ENCODE assay signal across 17 cellular contexts in the genomic region with DNA sequence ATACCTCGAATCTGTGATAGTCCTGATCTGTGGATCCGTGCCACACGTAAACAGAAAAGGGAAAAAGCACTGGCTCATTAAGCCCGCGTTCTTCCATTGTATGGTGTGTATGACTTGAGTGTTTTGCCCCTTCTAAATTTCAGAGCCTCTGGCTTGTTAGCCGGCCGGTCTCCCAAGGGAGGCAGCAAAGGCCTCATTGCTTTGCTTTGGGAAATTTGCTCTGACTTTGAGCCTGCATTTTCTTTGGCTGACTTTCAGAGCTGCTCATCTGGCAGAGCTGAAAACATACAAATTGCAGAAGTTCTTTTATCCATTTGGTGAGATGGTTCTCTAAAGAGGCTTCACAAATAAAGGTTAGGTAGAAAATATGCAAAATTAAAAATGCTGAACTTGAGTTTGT.
DNase-seq lines count a peak whose midpoint lies in the region; ATAC-seq and TF ChIP-seq lines count a peak whose summit lies in the region.
"Had no signal": no experiment of that assay in that cellular context is flagged by ENCODE, and none has a peak within 500 bp of the region (broad histone marks: within the 10 kb centered on the region; RNA-seq: fewer than 3 reads in every experiment).

No MANE protein-coding gene starts in this region.

- peaks cover 12% of the 10 kb centered on the region for H3K4me1 ChIP-seq in CD8-positive, alpha-beta T cell (ENCODE audit: insufficient read depth, low read length)
- H3K4me1 ChIP-seq in adipocyte (ENCODE audit: control insufficient read depth, insufficient read depth, low read length) (peaks cover 39% of the 10 kb centered on the region), heart right ventricle (peaks cover 0 to 78% (median 39%) of the 10 kb centered on the region in 9 donors), lower lobe of right lung (peaks cover 42% of the 10 kb centered on the region)

- ATAC-seq in CD8-positive, alpha-beta T cell, result no peak
- ATAC-seq in heart right ventricle (peak in 7 of 8 donors; percentile 52 to 76 (median 60)), GM19035 (IDR thresholded peaks at IDR 0.05; ENCODE audit: unreplicated experiment) (no peak), lower lobe of right lung (no peak)
- ATAC-seq: effector memory CD8-positive, alpha-beta T cell; stimulated activated memory B cell treated with anti-CD40 and anti-IgM and Interleukin-4, amounts not matched to agents 10 μg/mL and 1 μg/mL and 100 μg/mL, for 72 hours; T-helper 17 cell had no signal

- no peaks in the 10 kb centered on the region for H3K27me3 ChIP-seq in CD8-positive, alpha-beta T cell (ENCODE audit: insufficient read depth, low read length)
- H3K27me3 ChIP-seq in adipocyte (replicated peaks; ENCODE audit: control insufficient read depth, insufficient read depth, low read length) (no peaks in the 10 kb centered on the region), heart right ventricle (no peaks in the 10 kb centered on the region), lower lobe of right lung (ENCODE audit: low read depth) (no peaks in the 10 kb centered on the region)

- H3K9ac ChIP-seq in adipocyte (ENCODE audit: low read length), result peak overlapping the region; percentile 11

- H3K9me3 ChIP-seq in CD8-positive, alpha-beta T cell (ENCODE audit: low read length), result no peaks in the 10 kb centered on the region
- H3K9me3 ChIP-seq in adipocyte (ENCODE audit: control insufficient read depth, low read length), result no peaks in the 10 kb centered on the region
- no peaks in the 10 kb centered on the region for H3K9me3 ChIP-seq in heart right ventricle
- H3K9me3 ChIP-seq in lower lobe of right lung, result no peaks in the 10 kb centered on the region

- WGBS in heart right ventricle, 2 donors, result 52 to 57% methylated on average over 7 of the region's 7 CpGs

- no peaks in the 10 kb centered on the region for H3K27me3 Mint-ChIP-seq in CD8-positive, alpha-beta T cell (ENCODE audit: low read depth)
- H3K27me3 Mint-ChIP-seq: effector memory CD8-positive, alpha-beta T cell; stimulated activated memory B cell treated with anti-CD40 and anti-IgM and Interleukin-4, amounts not matched to agents 10 μg/mL and 1 μg/mL and 100 μg/mL, for 72 hours; T-helper 17 cell had no signal

- H3K4me1 Mint-ChIP-seq in CD8-positive, alpha-beta T cell (ENCODE audit: low read depth), result peaks cover 79% of the 10 kb centered on the region

- no peaks in the 10 kb centered on the region for H3K9me3 Mint-ChIP-seq in CD8-positive, alpha-beta T cell
- H3K9me3 Mint-ChIP-seq: activated naive CD4-positive, alpha-beta T cell treated with anti-CD3 and anti-CD28 coated beads for 36 hours; effector memory CD8-positive, alpha-beta T cell; stimulated activated memory B cell treated with anti-CD40 and anti-IgM and Interleukin-4, amounts not matched to agents 10 μg/mL and 1 μg/mL and 100 μg/mL, for 72 hours had no signal

- no peak for DNase-seq in CD8-positive, alpha-beta T cell
- DNase-seq in adipocyte (ENCODE audit: low read depth) (peak; percentile 74), heart right ventricle (peak; percentile 61 to 71), pons (ENCODE audit: low spot score) (peak; percentile 44), lower lobe of right lung (no peak), amniotic stem cell (lab: John Stamatoyannopoulos, UW) (no peak), 8988T (no peak)
- DNase-seq: activated CD4-positive, alpha-beta T cell treated with anti-CD3 and anti-CD28 coated beads for 1 hour; activated CD8-positive, alpha-beta memory T cell treated with anti-CD3 and anti-CD28 coated beads, Interleukin-2, amount 50 U/mL, for 48 hours; activated naive CD4-positive, alpha-beta T cell treated with anti-CD3 and anti-CD28 coated beads for 36 hours; effector memory CD8-positive, alpha-beta T cell; kidney; MV-4-11; NCI-H2081 treated with DMSO at 0.1 percent for 48 hours; T-helper 17 cell had no signal

- H3K27ac ChIP-seq in CD8-positive, alpha-beta T cell (ENCODE audit: low read depth, low read length), result no peak overlapping the region
- H3K27ac ChIP-seq in heart right ventricle, result peak overlapping the region in 3 of 10 donors; percentile 1 to 43 (median 42)
- H3K27ac ChIP-seq in lower lobe of right lung, result no peak overlapping the region

- H3K27ac Mint-ChIP-seq in CD8-positive, alpha-beta T cell, result peak overlapping the region; percentile 45
- H3K27ac Mint-ChIP-seq: activated naive CD4-positive, alpha-beta T cell treated with anti-CD3 and anti-CD28 coated beads for 36 hours; stimulated activated memory B cell treated with anti-CD40 and anti-IgM and Interleukin-4, amounts not matched to agents 10 μg/mL and 1 μg/mL and 100 μg/mL, for 72 hours had no signal

- H3K4me3 Mint-ChIP-seq in CD8-positive, alpha-beta T cell, result no peak overlapping the region
- H3K4me3 Mint-ChIP-seq: activated naive CD4-positive, alpha-beta T cell treated with anti-CD3 and anti-CD28 coated beads for 36 hours; effector memory CD8-positive, alpha-beta T cell; stimulated activated memory B cell treated with anti-CD40 and anti-IgM and Interleukin-4, amounts not matched to agents 10 μg/mL and 1 μg/mL and 100 μg/mL, for 72 hours; T-helper 17 cell had no signal

- TF ChIP-seq CTCF in CD8-positive, alpha-beta T cell (IDR thresholded peaks at IDR 0.05), result no peak
- TF ChIP-seq CTCF in heart right ventricle (IDR thresholded peaks at IDR 0.05), result peak in 2 of 9 donors; percentile 6 to 8
- TF ChIP-seq CTCF in lower lobe of right lung (IDR thresholded peaks at IDR 0.05), result no peak

- H3K36me3 ChIP-seq in CD8-positive, alpha-beta T cell (ENCODE audit: insufficient read depth, low read length), result no peaks in the 10 kb centered on the region
- H3K36me3 ChIP-seq in adipocyte (ENCODE audit: control insufficient read depth, insufficient read depth, low read length, severe bottlenecking) (peaks cover 2% of the 10 kb centered on the region), heart right ventricle (peaks cover 0 to 12% (median 0%) of the 10 kb centered on the region in 9 donors), lower lobe of right lung (peaks cover 4% of the 10 kb centered on the region)

- intact Hi-C loops in CD8-positive, alpha-beta T cell (cut with DNase I, micrococcal nuclease), result loop anchor here in 1 of 2 experiments (2.0 kb wide), 1 partner anchor 13 kb away; no protein-coding TSS in a partner anchor
- intact Hi-C loops in heart right ventricle (cut with DNase I) (loop anchor here in 1 of 10 donors (5.0 kb wide), 1 partner anchor 121 kb away; the partner anchor contains the start of gene UTRN), lower lobe of right lung (cut with DNase I) (no loop called here)

- no peak overlapping the region for H3K4me3 ChIP-seq in CD8-positive, alpha-beta T cell (ENCODE audit: low read depth, low read length)
- H3K4me3 ChIP-seq in adipocyte (ENCODE audit: low read length) (peak overlapping the region; percentile 42), heart right ventricle (peak overlapping the region in 1 of 10 donors; percentile 0), lower lobe of right lung (no peak overlapping the region)

- H3K36me3 Mint-ChIP-seq in CD8-positive, alpha-beta T cell, result peaks cover 51% of the 10 kb centered on the region

- POLR2A ChIA-PET in CD8-positive, alpha-beta T cell (lab: Charles Lee), result no interaction called here

- CTCF ChIA-PET in CD8-positive, alpha-beta T cell (lab: Charles Lee), result no interaction called here

Comparison
In these comparisons a context has a peak if more than half of its experiments do, and no peak if none do; other contexts are left out.
1. ATAC-seq: peak in heart right ventricle (7 of 8); none in CD8-positive, alpha-beta T cell (single experiment), GM19035 (single experiment) and lower lobe of right lung (0 of 2).
2. DNase-seq: peak in adipocyte (single experiment), heart right ventricle (2 of 2) and pons (single experiment); none in CD8-positive, alpha-beta T cell (0 of 7), lower lobe of right lung (single experiment), amniotic stem cell (single experiment) and 8988T (single experiment).